In genomic region chr14:54706768-54707167, GRCh38 we compare ENCODE assay signal across 29 cellular contexts.
"Had no signal": no experiment of that assay in that cellular context is flagged by ENCODE, and none has a peak within 500 bp of the region (broad histone marks: within the 10 kb centered on the region; RNA-seq: fewer than 3 reads in every experiment).

No MANE protein-coding gene starts in this region.

- H3K9me3 ChIP-seq: breast epithelium, heart left ventricle, mucosa of descending colon, neutrophil, pancreas, prostate gland, testis, transverse colon, uterus had no signal

- H3K27ac ChIP-seq: breast epithelium, neutrophil, pancreas, prostate gland, testis, transverse colon, uterus had no signal

- DNase-seq: activated CD4-positive, alpha-beta memory T cell treated with anti-CD3 and anti-CD28 coated beads, Interleukin-2, amount 10 ng/mL, durations not matched to agents 7 days and 5 days; activated CD4-positive, alpha-beta T cell treated with anti-CD3 and anti-CD28 coated beads for 1 hour; activated CD4-positive, alpha-beta T cell treated with anti-CD3 and anti-CD28 coated beads, Interleukin-2, amount 10 ng/mL, durations not matched to agents 7 days and 5 days; activated CD8-positive, alpha-beta memory T cell treated with anti-CD3 and anti-CD28 coated beads, Interleukin-2, amount 50 U/mL, for 48 hours; activated gamma-delta T cell treated with Interleukin-2 at 50 U/mL for 16 hours; activated naive CD4-positive, alpha-beta T cell treated with anti-CD3 and anti-CD28 coated beads, Interleukin-2, amount 50 U/mL, for 16 hours; activated T-cell treated with anti-CD3 and anti-CD28 coated beads, Interleukin-2, amount 50 U/mL, for 4 hours; central memory CD4-positive, alpha-beta T cell; heart left ventricle; hypothalamus; immature natural killer cell; kidney; mucosa of descending colon; pancreas; stimulated activated CD4-positive, alpha-beta T cell treated with anti-CD3 and anti-CD28 coated beads, Interleukin-2, amount 100 ng/mL, for 48 hours; stimulated activated naive CD8-positive, alpha-beta T cell treated with anti-CD3 and anti-CD28 coated beads, Interleukin-15, Interleukin-2, amounts not matched to agents 100 U/mL and 50 U/mL, for 24 hours; T-helper 17 cell; T1000; testis; transverse colon; uterus had no signal

- H3K27ac Mint-ChIP-seq: activated CD4-positive, alpha-beta memory T cell treated with anti-CD3 and anti-CD28 coated beads, Interleukin-2, amount 10 ng/mL, durations not matched to agents 7 days and 5 days; activated CD4-positive, alpha-beta T cell treated with anti-CD3 and anti-CD28 coated beads, Interleukin-2, amount 10 ng/mL, durations not matched to agents 7 days and 5 days; activated T-helper 17 cell treated with anti-CD3 and anti-CD28 coated beads, Interleukin-2, amount 50 U/mL, for 72 hours; immature natural killer cell; nephron; T-helper 17 cell; WTC11 had no signal

- H3K9me3 Mint-ChIP-seq: activated CD4-positive, alpha-beta memory T cell treated with anti-CD3 and anti-CD28 coated beads, Interleukin-2, amount 10 ng/mL, durations not matched to agents 7 days and 5 days; activated CD4-positive, alpha-beta T cell treated with anti-CD3 and anti-CD28 coated beads, Interleukin-2, amount 10 ng/mL, durations not matched to agents 7 days and 5 days; activated T-cell treated with anti-CD3 and anti-CD28 coated beads, Interleukin-2, amount 50 U/mL, for 4 hours; activated T-helper 17 cell treated with anti-CD3 and anti-CD28 coated beads, Interleukin-2, amount 50 U/mL, for 72 hours; immature natural killer cell; nephron had no signal

- H3K4me1 Mint-ChIP-seq: activated T-helper 17 cell treated with anti-CD3 and anti-CD28 coated beads, Interleukin-2, amount 50 U/mL, for 72 hours; immature natural killer cell; T-helper 17 cell had no signal

- H3K36me3 ChIP-seq: breast epithelium, neutrophil, pancreas, prostate gland, transverse colon, uterus had no signal

- H3K36me3 Mint-ChIP-seq: immature natural killer cell, WTC11 had no signal

- H3K27me3 Mint-ChIP-seq: activated CD4-positive, alpha-beta memory T cell treated with anti-CD3 and anti-CD28 coated beads, Interleukin-2, amount 10 ng/mL, durations not matched to agents 7 days and 5 days; activated T-helper 17 cell treated with anti-CD3 and anti-CD28 coated beads, Interleukin-2, amount 50 U/mL, for 72 hours; T-helper 17 cell had no signal

- H3K27me3 ChIP-seq: breast epithelium, heart left ventricle, neutrophil, pancreas, testis, transverse colon, uterus had no signal

- ATAC-seq: activated T-cell treated with anti-CD3 and anti-CD28 coated beads, Interleukin-2, amount 50 U/mL, for 4 hours; activated T-helper 17 cell treated with anti-CD3 and anti-CD28 coated beads, Interleukin-2, amount 50 U/mL, for 72 hours; heart left ventricle; mucosa of descending colon; stimulated activated naive CD8-positive, alpha-beta T cell treated with anti-CD3 and anti-CD28 coated beads, Interleukin-15, Interleukin-2, amounts not matched to agents 100 U/mL and 50 U/mL, for 24 hours; T-helper 17 cell; WTC11 had no signal

- FAIRE-seq: endothelial cell of umbilical vein, kidney, pancreas had no signal

- H3K4me1 ChIP-seq: breast epithelium, pancreas, prostate gland, uterus had no signal

- H3K4me3 ChIP-seq: breast epithelium, heart left ventricle, lung, mucosa of descending colon, pancreas, prostate gland, testis, transverse colon, uterus had no signal

- H3K4me3 Mint-ChIP-seq: activated CD4-positive, alpha-beta memory T cell treated with anti-CD3 and anti-CD28 coated beads, Interleukin-2, amount 10 ng/mL, durations not matched to agents 7 days and 5 days; activated CD4-positive, alpha-beta T cell treated with anti-CD3 and anti-CD28 coated beads, Interleukin-2, amount 10 ng/mL, durations not matched to agents 7 days and 5 days; activated T-cell treated with anti-CD3 and anti-CD28 coated beads, Interleukin-2, amount 50 U/mL, for 4 hours; activated T-helper 17 cell treated with anti-CD3 and anti-CD28 coated beads, Interleukin-2, amount 50 U/mL, for 72 hours; immature natural killer cell; nephron; T-helper 17 cell; WTC11 had no signal
